Comparison of ENCODE assay signal across 1 cellular context in genomic region chr19:7391218-7391670, GRCh38.
TF ChIP-seq lines count a peak whose summit lies in the region.

No MANE protein-coding gene starts in this region.

TF ChIP-seq in HEK293, 187 proteins besides CTCF, POLR2A, EP300 and RAD21 (continued from another document):
- TF ChIP-seq, protein P1, sequence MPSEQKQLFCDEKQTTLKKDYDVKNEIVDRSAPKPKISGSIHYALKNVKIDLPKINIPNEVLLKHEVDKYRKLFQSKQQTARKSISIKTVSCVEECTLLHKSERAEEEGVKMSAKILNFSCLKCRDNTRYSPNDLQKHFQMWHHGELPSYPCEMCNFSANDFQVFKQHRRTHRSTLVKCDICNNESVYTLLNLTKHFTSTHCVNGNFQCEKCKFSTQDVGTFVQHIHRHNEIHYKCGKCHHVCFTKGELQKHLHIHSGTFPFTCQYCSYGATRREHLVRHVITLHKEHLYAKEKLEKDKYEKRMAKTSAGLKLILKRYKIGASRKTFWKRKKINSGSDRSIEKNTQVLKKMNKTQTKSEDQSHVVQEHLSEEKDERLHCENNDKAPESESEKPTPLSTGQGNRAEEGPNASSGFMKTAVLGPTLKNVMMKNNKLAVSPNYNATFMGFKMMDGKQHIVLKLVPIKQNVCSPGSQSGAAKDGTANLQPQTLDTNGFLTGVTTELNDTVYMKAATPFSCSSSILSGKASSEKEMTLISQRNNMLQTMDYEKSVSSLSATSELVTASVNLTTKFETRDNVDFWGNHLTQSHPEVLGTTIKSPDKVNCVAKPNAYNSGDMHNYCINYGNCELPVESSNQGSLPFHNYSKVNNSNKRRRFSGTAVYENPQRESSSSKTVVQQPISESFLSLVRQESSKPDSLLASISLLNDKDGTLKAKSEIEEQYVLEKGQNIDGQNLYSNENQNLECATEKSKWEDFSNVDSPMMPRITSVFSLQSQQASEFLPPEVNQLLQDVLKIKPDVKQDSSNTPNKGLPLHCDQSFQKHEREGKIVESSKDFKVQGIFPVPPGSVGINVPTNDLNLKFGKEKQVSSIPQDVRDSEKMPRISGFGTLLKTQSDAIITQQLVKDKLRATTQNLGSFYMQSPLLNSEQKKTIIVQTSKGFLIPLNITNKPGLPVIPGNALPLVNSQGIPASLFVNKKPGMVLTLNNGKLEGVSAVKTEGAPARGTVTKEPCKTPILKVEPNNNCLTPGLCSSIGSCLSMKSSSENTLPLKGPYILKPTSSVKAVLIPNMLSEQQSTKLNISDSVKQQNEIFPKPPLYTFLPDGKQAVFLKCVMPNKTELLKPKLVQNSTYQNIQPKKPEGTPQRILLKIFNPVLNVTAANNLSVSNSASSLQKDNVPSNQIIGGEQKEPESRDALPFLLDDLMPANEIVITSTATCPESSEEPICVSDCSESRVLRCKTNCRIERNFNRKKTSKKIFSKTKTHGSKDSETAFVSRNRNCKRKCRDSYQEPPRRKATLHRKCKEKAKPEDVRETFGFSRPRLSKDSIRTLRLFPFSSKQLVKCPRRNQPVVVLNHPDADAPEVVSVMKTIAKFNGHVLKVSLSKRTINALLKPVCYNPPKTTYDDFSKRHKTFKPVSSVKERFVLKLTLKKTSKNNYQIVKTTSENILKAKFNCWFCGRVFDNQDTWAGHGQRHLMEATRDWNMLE (tag by site-specific recombination; conservative IDR thresholded peaks at IDR 0.05; ENCODE audit: low read depth), result no peak; the same call in 1 of the 2 replicates
- no peak for TF ChIP-seq ZNF274 (IDR thresholded peaks at IDR 0.05; ENCODE audit: low read length)
- TF ChIP-seq ZNF274 (tag by site-specific recombination; IDR thresholded peaks at IDR 0.05; ENCODE audit: borderline replicate concordance), result no peak
- TF ChIP-seq GLIS2 (tag by site-specific recombination; IDR thresholded peaks at IDR 0.05), result no peak
- no peak for TF ChIP-seq GFI1B (tag by site-specific recombination; IDR thresholded peaks at IDR 0.05)
- TF ChIP-seq SETDB1 (IDR thresholded peaks at IDR 0.05; ENCODE audit: insufficient read length, low read length), result no peak
- peak; percentile 78 for TF ChIP-seq KLF17 (tag by site-specific recombination; IDR thresholded peaks at IDR 0.05)
- TF ChIP-seq ZNF677 (tag by site-specific recombination; IDR thresholded peaks at IDR 0.05), result no peak
- TF ChIP-seq ZFHX2 (tag by site-specific recombination; conservative IDR thresholded peaks at IDR 0.05), result peak; percentile 57; the same call in 1 of the 2 replicates
- TF ChIP-seq ZNF571 (tag by site-specific recombination; IDR thresholded peaks at IDR 0.05), result no peak
- TF ChIP-seq ZNF341 (tag by site-specific recombination; IDR thresholded peaks at IDR 0.05; ENCODE audit: low read depth), result peak; percentile 81
